Comparison of ENCODE assay signal across 14 cellular contexts in genomic region chr12:131897875-131898274, GRCh38. TPM values are rescaled to one million over a fixed set of nuclear protein-coding genes. Genes with fewer than 3 reads are reported as not detected.
DNase-seq lines count a peak whose midpoint lies in the region; ATAC-seq, FAIRE-seq and TF ChIP-seq lines count a peak whose summit lies in the region.
"Had no signal": no experiment of that assay in that cellular context is flagged by ENCODE, and none has a peak within 500 bp of the region (broad histone marks: within the 10 kb centered on the region; RNA-seq: fewer than 3 reads in every experiment).

No MANE protein-coding gene starts in this region.

- H3K4me2 ChIP-seq in A549 (no peak overlapping the region; the same call in 2 of the 3 replicates), astrocyte (ENCODE audit: low read length) (no peak overlapping the region), neural progenitor cell (no peak overlapping the region)

- H3K4me1 Mint-ChIP-seq in astrocyte (ENCODE audit: low read depth, unreplicated experiment) (peaks cover 7% of the 10 kb centered on the region), neural progenitor cell (peaks cover 13% of the 10 kb centered on the region)

- H3K27ac Mint-ChIP-seq in astrocyte (ENCODE audit: unreplicated experiment) = peak overlapping the region; percentile 12
- H3K27ac Mint-ChIP-seq in neural progenitor cell = no peak overlapping the region
- H3K27ac Mint-ChIP-seq: activated naive CD8-positive, alpha-beta T cell treated with anti-CD3 and anti-CD28 coated beads for 36 hours had no signal

- CTCF ChIA-PET in A549 (lab: Yijun Ruan, JAX) = interaction anchor here (1.2 to 2.5 kb wide), 2 partner anchors 46 to 60 kb away, joined by 3 to 7 read pairs; no protein-coding TSS in a partner anchor

- H3K4me3 Mint-ChIP-seq in astrocyte (ENCODE audit: unreplicated experiment) = peak overlapping the region; percentile 50
- H3K4me3 Mint-ChIP-seq in neural progenitor cell = peak overlapping the region; percentile 50
- H3K4me3 Mint-ChIP-seq: activated naive CD8-positive, alpha-beta T cell treated with anti-CD3 and anti-CD28 coated beads for 36 hours had no signal

- WGBS in A549 (ENCODE audit: missing lambda C conversion rate) = 90% methylated on average over 9 of the region's 9 CpGs

- H3K9me3 ChIP-seq in A549 = no peaks in the 10 kb centered on the region
- H3K9me3 ChIP-seq in astrocyte (ENCODE audit: insufficient read depth, low read depth, low read length) = no peaks in the 10 kb centered on the region
- H3K9me3 ChIP-seq in neural progenitor cell (ENCODE audit: low read depth) = no peaks in the 10 kb centered on the region
- H3K9me3 ChIP-seq: upper lobe of left lung had no signal

- peaks cover 8% of the 10 kb centered on the region for H3F3A ChIP-seq in neural progenitor cell (ENCODE audit: low read depth)

- no peak for ATAC-seq in A549
- ATAC-seq: activated CD4-positive, CD25-positive, alpha-beta regulatory T cell treated with anti-CD3 and anti-CD28 coated beads, Interleukin-2, amount 50 U/mL, for 24 hours had no signal

- TF ChIP-seq EP300 in A549 (IDR thresholded peaks at IDR 0.05) = no peak

- DNase-seq in A549 (ENCODE audit: low read depth in 1 of 2, low spot score in 1 of 2) (peak in 1 of 2 experiments; percentile 13), DMS 273 treated with DMSO at 0.1 percent for 48 hours (lab: John Stamatoyannopoulos, UW) (peak; percentile 1), astrocyte (ENCODE audit: low read depth) (no peak), neural progenitor cell (ENCODE audit: low spot score) (no peak), AG20443 (ENCODE audit: low spot score) (no peak), EL (no peak), T-helper 9 cell (no peak), OCI-M2 (lab: John Stamatoyannopoulos, UW; ENCODE audit: unreplicated experiment) (no peak)
- DNase-seq: activated naive CD8-positive, alpha-beta T cell treated with anti-CD3 and anti-CD28 coated beads for 36 hours; effector CD4-positive, alpha-beta T cell; NCI-H2171; upper lobe of left lung had no signal

- H2AFZ ChIP-seq in astrocyte (ENCODE audit: low read depth, low read length) (no peak overlapping the region), neural progenitor cell (replicated peaks) (no peak overlapping the region)

- H3K4me1 ChIP-seq in A549 = peaks cover 49% of the 10 kb centered on the region
- H3K4me1 ChIP-seq in astrocyte (ENCODE audit: insufficient read depth, low read length) = peaks cover 17% of the 10 kb centered on the region
- peaks cover 9% of the 10 kb centered on the region for H3K4me1 ChIP-seq in neural progenitor cell

- FAIRE-seq in A549 (lab: Jason Lieb, UNC) (no peak), astrocyte (lab: Jason Lieb, UNC) (no peak)

- H4K20me1 ChIP-seq in astrocyte (ENCODE audit: insufficient read depth, low read length) (peaks cover 58% of the 10 kb centered on the region), neural progenitor cell (ENCODE audit: low read depth) (peaks cover 71% of the 10 kb centered on the region)

- H3K36me3 ChIP-seq in astrocyte (ENCODE audit: insufficient read depth, low read length) (no peaks in the 10 kb centered on the region), neural progenitor cell (no peaks in the 10 kb centered on the region)
- H3K36me3 ChIP-seq: cardiac muscle cell had no signal

- H3K9ac ChIP-seq in astrocyte (ENCODE audit: low read length) (no peak overlapping the region), neural progenitor cell (no peak overlapping the region)

- H3K36me3 Mint-ChIP-seq in astrocyte (ENCODE audit: low read depth, unreplicated experiment) (peaks cover 2% of the 10 kb centered on the region), neural progenitor cell (peaks cover 2% of the 10 kb centered on the region)
- H3K36me3 Mint-ChIP-seq: activated naive CD8-positive, alpha-beta T cell treated with anti-CD3 and anti-CD28 coated beads for 36 hours had no signal

- POLR2A ChIA-PET in A549 (lab: Yijun Ruan, JAX) = interaction anchor here (0.7 kb wide), 1 partner anchor 33 kb away, joined by 3 read pairs; no protein-coding TSS in a partner anchor

- peaks cover 55% of the 10 kb centered on the region for H3K79me2 ChIP-seq in astrocyte (ENCODE audit: insufficient read depth, low read length)
- H3K79me2 ChIP-seq in neural progenitor cell (ENCODE audit: low read depth) = peaks cover 58% of the 10 kb centered on the region

- H3K27me3 ChIP-seq in astrocyte (ENCODE audit: insufficient read depth, low read length) (no peaks in the 10 kb centered on the region), neural progenitor cell (no peaks in the 10 kb centered on the region)
- H3K27me3 ChIP-seq: cardiac muscle cell, upper lobe of left lung had no signal

- H3K4me3 ChIP-seq in A549 (no peak overlapping the region), astrocyte (ENCODE audit: insufficient read depth, low read depth, low read length) (no peak overlapping the region), neural progenitor cell (no peak overlapping the region)
- H3K4me3 ChIP-seq: cardiac muscle cell, upper lobe of left lung had no signal

- TF ChIP-seq POLR2A in A549 (IDR thresholded peaks at IDR 0.05; ENCODE audit: low read length) = no peak

- TF ChIP-seq CTCF in A549 (IDR thresholded peaks at IDR 0.05) = no peak
- TF ChIP-seq CTCF in astrocyte (IDR thresholded peaks at IDR 0.05; ENCODE audit: insufficient read depth, low read depth, low read length) = no peak
- TF ChIP-seq CTCF in neural progenitor cell (IDR thresholded peaks at IDR 0.05) = no peak

- H3K27ac ChIP-seq in A549 (peak overlapping the region in 1 of 2 experiments; percentile 99; a peak in 2 of 6 replicates), astrocyte (ENCODE audit: low read depth, low read length) (no peak overlapping the region), neural progenitor cell (no peak overlapping the region)
- H3K27ac ChIP-seq: cardiac muscle cell had no signal

- H3K27me3 Mint-ChIP-seq in astrocyte (ENCODE audit: low read depth, unreplicated experiment) = no peaks in the 10 kb centered on the region
- peaks cover 2% of the 10 kb centered on the region for H3K27me3 Mint-ChIP-seq in neural progenitor cell (ENCODE audit: insufficient read depth, low read depth)
- H3K27me3 Mint-ChIP-seq: activated naive CD8-positive, alpha-beta T cell treated with anti-CD3 and anti-CD28 coated beads for 36 hours had no signal

- TF ChIP-seq RAD21 in A549 (conservative IDR thresholded peaks at IDR 0.05 in 1 of 2, IDR thresholded peaks at IDR 0.05 in 1 of 2) = no peak

- H3K9me3 Mint-ChIP-seq in astrocyte (ENCODE audit: unreplicated experiment) = no peaks in the 10 kb centered on the region
- H3K9me3 Mint-ChIP-seq in neural progenitor cell = no peaks in the 10 kb centered on the region
- H3K9me3 Mint-ChIP-seq: activated naive CD8-positive, alpha-beta T cell treated with anti-CD3 and anti-CD28 coated beads for 36 hours had no signal

TF ChIP-seq in A549, 52 proteins besides CTCF, POLR2A, EP300 and RAD21 (continues in another document):
- TF ChIP-seq TFCP2L1 (CRISPR knock-in tag; IDR thresholded peaks at IDR 0.05) = no peak
- no peak for TF ChIP-seq ELK1 (IDR thresholded peaks at IDR 0.05; ENCODE audit: low read depth, low read length)
- TF ChIP-seq CEBPB (IDR thresholded peaks at IDR 0.05) = no peak
- no peak for TF ChIP-seq HOXB5 (CRISPR knock-in tag; IDR thresholded peaks at IDR 0.05)
- TF ChIP-seq SREBF2 (IDR thresholded peaks at IDR 0.05) = no peak
- TF ChIP-seq TP53 (CRISPR knock-in tag; IDR thresholded peaks at IDR 0.05) = no peak
- peak; percentile 74; the same call in 1 of the 2 replicates for TF ChIP-seq HOXA7 (CRISPR knock-in tag; IDR thresholded peaks at IDR 0.05)
- no peak for TF ChIP-seq KDM1A (IDR thresholded peaks at IDR 0.05; ENCODE audit: low read depth)
- TF ChIP-seq EHF (CRISPR knock-in tag; IDR thresholded peaks at IDR 0.05) = no peak
- TF ChIP-seq RARB (CRISPR knock-in tag; IDR thresholded peaks at IDR 0.05) = no peak
- TF ChIP-seq PHF8 (IDR thresholded peaks at IDR 0.05; ENCODE audit: borderline replicate concordance, low read depth) = no peak
- TF ChIP-seq JUN (IDR thresholded peaks at IDR 0.05) = no peak
- TF ChIP-seq ZC3H11A (IDR thresholded peaks at IDR 0.05) = no peak
- no peak for TF ChIP-seq CBX8 (IDR thresholded peaks at IDR 0.05)
- TF ChIP-seq POLR2AphosphoS2 (conservative IDR thresholded peaks at IDR 0.05; ENCODE audit: low read length) = peak; percentile 81; the same call in 1 of the 2 replicates

RNA-seq across cellular contexts. Expression of gene ULK1, which starts 3.5 kb away (rescaled TPM):
- polyA plus RNA-seq in A549 (2011; rRNA removed) (15.1 and 18.4 TPM in 2 replicates), A549 (2017; fragmentation: RNase III; extraction: RNeasy Plus Mini Kit Qiagen cat#74134 plus additional on column Dnase treatment) (37.7 to 49.2 TPM (median 46.2 TPM) in 3 replicates)
- 43.7 and 65.4 TPM in 2 replicates for polyA plus RNA-seq in A549 (2012; cell fraction: cytosol; rRNA removed)
- 271 and 363 TPM in 2 replicates for polyA plus RNA-seq in A549 (2012; cell fraction: nucleus; rRNA removed)
- 13.4 and 13.5 TPM in 2 replicates for polyA minus RNA-seq in A549 (2011; rRNA and poly(A)+ RNA removed)
- total RNA-seq in astrocyte (51.7 and 51.8 TPM in 2 replicates), neural progenitor cell (ENCODE audit: low replicate concordance) (4.9 and 16.0 TPM in 2 replicates)

RNA-seq across cellular contexts. Expression of gene PUS1, which starts 31.2 kb away (rescaled TPM):
- 47.9 and 62.8 TPM in 2 replicates for polyA plus RNA-seq in A549 (2011; rRNA removed)
- polyA plus RNA-seq in A549 (2012; cell fraction: cytosol; rRNA removed) = 173 and 184 TPM in 2 replicates
- polyA plus RNA-seq in A549 (2012; cell fraction: nucleus; rRNA removed) = 253 and 289 TPM in 2 replicates
- polyA plus RNA-seq in A549 (2017; fragmentation: RNase III; extraction: RNeasy Plus Mini Kit Qiagen cat#74134 plus additional on column Dnase treatment) = 50.3 to 55.0 TPM (median 51.1 TPM) in 3 replicates
- polyA minus RNA-seq in A549 (2011; rRNA and poly(A)+ RNA removed) = 50.5 and 54.5 TPM in 2 replicates
- 30.4 and 33.7 TPM in 2 replicates for total RNA-seq in astrocyte
- 15.9 and 17.8 TPM in 2 replicates for total RNA-seq in neural progenitor cell (ENCODE audit: low replicate concordance)

RNA-seq across cellular contexts. Expression of gene EP400, which starts 51.9 kb away (rescaled TPM):
- polyA plus RNA-seq in A549 (2011; rRNA removed) (9.7 and 18.5 TPM in 2 replicates), A549 (2017; fragmentation: RNase III; extraction: RNeasy Plus Mini Kit Qiagen cat#74134 plus additional on column Dnase treatment) (14.9 to 18.0 TPM (median 15.2 TPM) in 3 replicates)
- polyA plus RNA-seq in A549 (2012; cell fraction: cytosol; rRNA removed) = 9.4 and 11.5 TPM in 2 replicates
- 35.1 and 46.1 TPM in 2 replicates for polyA plus RNA-seq in A549 (2012; cell fraction: nucleus; rRNA removed)
- polyA minus RNA-seq in A549 (2011; rRNA and poly(A)+ RNA removed) = 21.2 and 25.8 TPM in 2 replicates
- total RNA-seq in astrocyte (37.8 and 39.8 TPM in 2 replicates), neural progenitor cell (ENCODE audit: low replicate concordance) (16.3 and 21.2 TPM in 2 replicates)
